In the genomic region with DNA sequence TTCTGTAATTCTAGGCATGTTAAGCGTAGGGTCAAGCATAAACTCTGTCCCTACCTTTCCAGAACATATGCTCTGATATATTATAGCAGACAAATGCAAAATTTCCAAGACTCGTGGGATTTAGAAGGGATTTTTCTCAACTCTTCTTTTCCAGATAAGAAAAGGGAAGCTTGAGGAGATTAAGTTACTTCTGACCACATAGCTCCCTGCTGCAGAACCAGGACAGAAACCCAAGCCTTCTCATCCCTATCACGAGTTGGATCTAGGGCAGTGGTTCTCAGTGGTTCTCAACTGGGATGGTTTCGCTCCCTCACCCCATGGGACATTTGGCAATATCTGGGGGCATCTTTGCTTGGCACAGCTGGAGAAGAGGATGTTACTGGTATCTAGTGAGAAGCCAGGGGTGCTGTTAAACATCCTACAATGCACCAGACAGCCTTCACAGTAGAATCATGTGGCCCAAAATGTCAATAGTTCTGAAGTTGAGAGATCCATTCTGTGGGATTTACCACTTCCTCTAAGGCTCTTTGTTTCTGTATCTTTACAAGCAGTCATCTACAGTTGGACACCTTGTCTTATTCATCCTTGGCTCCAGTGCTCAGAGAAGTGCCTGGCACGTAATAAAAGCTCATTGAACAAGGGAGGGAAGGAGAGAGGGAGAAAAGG, we compare ENCODE assay signal across 17 cellular contexts.
DNase-seq lines count a peak whose midpoint lies in the region; ATAC-seq, FAIRE-seq and TF ChIP-seq lines count a peak whose summit lies in the region.
"Had no signal": no experiment of that assay in that cellular context is flagged by ENCODE, and none has a peak within 500 bp of the region (broad histone marks: within the 10 kb centered on the region; RNA-seq: fewer than 3 reads in every experiment).

No MANE protein-coding gene starts in this region.

- H3K4me3 ChIP-seq in neural progenitor cell, result no peak overlapping the region
- H3K4me3 ChIP-seq: thoracic aorta had no signal

- H3K27ac Mint-ChIP-seq in natural killer cell, result peak overlapping the region in 1 of 2 donors; percentile 58
- H3K27ac Mint-ChIP-seq in natural killer cell treated with Interleukin-12 subunit alpha and Interleukin-12 subunit beta and Interleukin-15 and Interleukin-18, amount 100 ng/mL, for 72 hours, result peak overlapping the region in 1 of 2 donors; percentile 52
- no peak overlapping the region for H3K27ac Mint-ChIP-seq in T-helper 17 cell
- no peak overlapping the region for H3K27ac Mint-ChIP-seq in neural progenitor cell
- H3K27ac Mint-ChIP-seq: stimulated activated effector memory CD8-positive, alpha-beta T cell treated with anti-CD3 and anti-CD28 coated beads, Interleukin-12 subunit alpha, Interleukin-12 subunit beta, amount 100 ng/mL, for 72 hours; WTC11 had no signal

- no peaks in the 10 kb centered on the region for H3K36me3 ChIP-seq in neural progenitor cell
- H3K36me3 ChIP-seq: thoracic aorta had no signal

- no peaks in the 10 kb centered on the region for H3F3A ChIP-seq in neural progenitor cell (ENCODE audit: low read depth)

- TF ChIP-seq CTCF in natural killer cell (IDR thresholded peaks at IDR 0.05) (no peak), neural progenitor cell (IDR thresholded peaks at IDR 0.05) (no peak)

- no peaks in the 10 kb centered on the region for H3K79me2 ChIP-seq in neural progenitor cell (ENCODE audit: low read depth)

- no peaks in the 10 kb centered on the region for H4K20me1 ChIP-seq in neural progenitor cell (ENCODE audit: low read depth)

- H2AFZ ChIP-seq in neural progenitor cell (replicated peaks), result no peak overlapping the region

- H3K27ac ChIP-seq in neural progenitor cell, result no peak overlapping the region
- H3K27ac ChIP-seq: thoracic aorta had no signal

- no peaks in the 10 kb centered on the region for H3K4me1 ChIP-seq in neural progenitor cell

- H3K9ac ChIP-seq in neural progenitor cell, result no peak overlapping the region

- H3K4me3 Mint-ChIP-seq in natural killer cell, result no peak overlapping the region
- no peak overlapping the region for H3K4me3 Mint-ChIP-seq in natural killer cell treated with Interleukin-12 subunit alpha and Interleukin-12 subunit beta and Interleukin-15 and Interleukin-18, amount 100 ng/mL, for 72 hours
- no peak overlapping the region for H3K4me3 Mint-ChIP-seq in T-helper 17 cell
- no peak overlapping the region for H3K4me3 Mint-ChIP-seq in neural progenitor cell
- H3K4me3 Mint-ChIP-seq: stimulated activated effector memory CD8-positive, alpha-beta T cell treated with anti-CD3 and anti-CD28 coated beads, Interleukin-12 subunit alpha, Interleukin-12 subunit beta, amount 100 ng/mL, for 72 hours; WTC11 had no signal

- intact Hi-C loops in natural killer cell (cut with micrococcal nuclease), result no loop called here

- H3K9me3 ChIP-seq in T-helper 17 cell (ENCODE audit: control insufficient read depth, low read length, poor library complexity, severe bottlenecking) (no peaks in the 10 kb centered on the region), neural progenitor cell (ENCODE audit: low read depth) (no peaks in the 10 kb centered on the region)
- H3K9me3 ChIP-seq: thoracic aorta had no signal

- H3K36me3 Mint-ChIP-seq in natural killer cell (no peaks in the 10 kb centered on the region), T-helper 17 cell (ENCODE audit: low read depth) (no peaks in the 10 kb centered on the region), neural progenitor cell (no peaks in the 10 kb centered on the region)
- no peaks in the 10 kb centered on the region for H3K36me3 Mint-ChIP-seq in natural killer cell treated with Interleukin-12 subunit alpha and Interleukin-12 subunit beta and Interleukin-15 and Interleukin-18, amount 100 ng/mL, for 72 hours
- H3K36me3 Mint-ChIP-seq: stimulated activated effector memory CD8-positive, alpha-beta T cell treated with anti-CD3 and anti-CD28 coated beads, Interleukin-12 subunit alpha, Interleukin-12 subunit beta, amount 100 ng/mL, for 72 hours; WTC11 had no signal

- FAIRE-seq in RCC 7860 (lab: Jason Lieb, UNC), result no peak

- no peaks in the 10 kb centered on the region for H3K27me3 Mint-ChIP-seq in natural killer cell (ENCODE audit: low read depth in 2 of 2)
- H3K27me3 Mint-ChIP-seq in natural killer cell treated with Interleukin-12 subunit alpha and Interleukin-12 subunit beta and Interleukin-15 and Interleukin-18, amount 100 ng/mL, for 72 hours, result peaks cover 0 to 3% of the 10 kb centered on the region in 2 donors
- peaks cover 7% of the 10 kb centered on the region for H3K27me3 Mint-ChIP-seq in T-helper 17 cell
- peaks cover 6% of the 10 kb centered on the region for H3K27me3 Mint-ChIP-seq in neural progenitor cell (ENCODE audit: insufficient read depth, low read depth)

- H3K4me1 Mint-ChIP-seq in natural killer cell (peaks cover 42 to 53% of the 10 kb centered on the region in 2 donors), T-helper 17 cell (peaks cover 24% of the 10 kb centered on the region), neural progenitor cell (peaks cover 12% of the 10 kb centered on the region)
- H3K4me1 Mint-ChIP-seq in natural killer cell treated with Interleukin-12 subunit alpha and Interleukin-12 subunit beta and Interleukin-15 and Interleukin-18, amount 100 ng/mL, for 72 hours (ENCODE audit: low read depth in 2 of 2), result peaks cover 14 to 32% of the 10 kb centered on the region in 2 donors

- peak; percentile 34 to 58 (median 39) for ATAC-seq in natural killer cell
- ATAC-seq in natural killer cell treated with Interleukin-12 subunit alpha and Interleukin-12 subunit beta and Interleukin-15 and Interleukin-18, amount 100 ng/mL, for 72 hours, result no peak
- peak; percentile 21 for ATAC-seq in T-helper 17 cell
- ATAC-seq: sciatic nerve; stimulated activated effector memory CD8-positive, alpha-beta T cell treated with anti-CD3 and anti-CD28 coated beads, Interleukin-12 subunit alpha, Interleukin-12 subunit beta, amount 100 ng/mL, for 72 hours; WTC11 had no signal

- no peaks in the 10 kb centered on the region for H3K27me3 ChIP-seq in neural progenitor cell

- H3K9me3 Mint-ChIP-seq in natural killer cell (no peaks in the 10 kb centered on the region), neural progenitor cell (peaks cover 2% of the 10 kb centered on the region)
- no peaks in the 10 kb centered on the region for H3K9me3 Mint-ChIP-seq in natural killer cell treated with Interleukin-12 subunit alpha and Interleukin-12 subunit beta and Interleukin-15 and Interleukin-18, amount 100 ng/mL, for 72 hours
- H3K9me3 Mint-ChIP-seq: stimulated activated effector memory CD8-positive, alpha-beta T cell treated with anti-CD3 and anti-CD28 coated beads, Interleukin-12 subunit alpha, Interleukin-12 subunit beta, amount 100 ng/mL, for 72 hours; WTC11 had no signal

- DNase-seq in natural killer cell, result no peak
- DNase-seq in natural killer cell treated with Interleukin-12 subunit alpha and Interleukin-12 subunit beta and Interleukin-15 and Interleukin-18, amount 100 ng/mL, for 72 hours (ENCODE audit: low spot score), result no peak
- DNase-seq in T-helper 17 cell, result no peak
- peak; percentile 51 for DNase-seq in fibroblast of peridontal ligament (ENCODE audit: extremely low read depth)
- DNase-seq in SHP77 treated with DMSO at 0.1 percent for 48 hours (lab: John Stamatoyannopoulos, UW), result no peak
- no peak for DNase-seq in neural progenitor cell (ENCODE audit: low spot score)
- DNase-seq in RCC 7860 (ENCODE audit: low spot score), result no peak
- DNase-seq in UCSD-AML1 (lab: John Stamatoyannopoulos, UW; ENCODE audit: unreplicated experiment), result no peak
- DNase-seq: activated effector memory CD4-positive, alpha-beta T cell treated with anti-CD3 and anti-CD28 coated beads, Interleukin-2, amount 50 U/mL, for 16 hours; erythroblast; NCI-H1105; NCI-H510A treated with DMSO at 0.1 percent for 48 hours; RPMI8226 had no signal

- no peak overlapping the region for H3K4me2 ChIP-seq in neural progenitor cell

Comparison
In these comparisons a context has a peak if more than half of its experiments do, and no peak if none do; other contexts are left out.
1. ATAC-seq: peak in natural killer cell (3 of 3) and T-helper 17 cell (single experiment); none in natural killer cell treated with Interleukin-12 subunit alpha and Interleukin-12 subunit beta and Interleukin-15 and Interleukin-18, amount 100 ng/mL, for 72 hours (0 of 2).